ENCODE assay signal across 11 cellular contexts in the genomic region with DNA sequence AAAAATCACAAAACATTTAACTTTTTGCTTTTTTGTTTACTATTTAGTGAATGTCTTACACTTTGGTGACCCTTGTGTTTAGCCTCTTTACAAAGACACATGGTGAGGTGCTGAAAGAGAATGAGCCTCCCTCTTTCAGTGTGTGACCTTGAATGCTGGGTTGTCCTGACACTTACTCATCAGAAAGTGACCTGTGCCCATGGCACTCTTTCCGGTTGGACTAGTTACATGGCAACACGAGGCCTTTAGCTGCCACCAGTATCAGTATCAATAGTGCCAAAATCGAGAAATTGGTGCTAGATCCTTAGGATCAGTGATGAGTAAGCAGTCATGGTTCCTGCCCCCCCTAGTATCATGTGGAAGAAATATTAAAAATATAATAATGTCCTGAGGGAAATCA. TPM values are rescaled to one million over a fixed set of nuclear protein-coding genes. Genes with fewer than 3 reads are reported as not detected.
DNase-seq lines count a peak whose midpoint lies in the region; ATAC-seq and TF ChIP-seq lines count a peak whose summit lies in the region.
"Had no signal": no experiment of that assay in that cellular context is flagged by ENCODE, and none has a peak within 500 bp of the region (broad histone marks: within the 10 kb centered on the region; RNA-seq: fewer than 3 reads in every experiment).

No MANE protein-coding gene starts in this region.

- H3K4me3 Mint-ChIP-seq in activated T-helper 2 cell treated with anti-CD3 and anti-CD28 coated beads, Interferon-gamma antibody, Interleukin-2, Interleukin-4, amounts not matched to agents 10 μg/mL and 5 μg/mL and 100 μg/mL, durations not matched to agents 14 hours and 24 hours and 36 hours (ENCODE audit: low read depth), result peak overlapping the region; percentile 17
- peak overlapping the region in 6 of 10 donors; percentile 14 to 64 (median 27) for H3K4me3 Mint-ChIP-seq in naive thymus-derived CD4-positive, alpha-beta T cell

- H3K4me1 ChIP-seq in left ventricle myocardium inferior (peaks cover 42% of the 10 kb centered on the region), vagina (peaks cover 29% of the 10 kb centered on the region)
- H3K4me1 ChIP-seq in naive thymus-derived CD4-positive, alpha-beta T cell (ENCODE audit: control insufficient read depth in 2 of 2, insufficient read depth in 2 of 2, low read length in 2 of 2), result peaks cover 5 to 7% of the 10 kb centered on the region in 2 donors

- H3K27me3 Mint-ChIP-seq in activated T-helper 2 cell treated with anti-CD3 and anti-CD28 coated beads, Interferon-gamma antibody, Interleukin-2, Interleukin-4, amounts not matched to agents 10 μg/mL and 5 μg/mL and 100 μg/mL, durations not matched to agents 14 hours and 24 hours and 36 hours (ENCODE audit: low read depth), result no peaks in the 10 kb centered on the region
- H3K27me3 Mint-ChIP-seq in naive thymus-derived CD4-positive, alpha-beta T cell, result no peaks in the 10 kb centered on the region

- H3K36me3 ChIP-seq in left ventricle myocardium inferior (peaks cover 12% of the 10 kb centered on the region), vagina (peaks cover 0 to 7% of the 10 kb centered on the region in 2 donors)
- H3K36me3 ChIP-seq in naive thymus-derived CD4-positive, alpha-beta T cell (ENCODE audit: control insufficient read depth in 2 of 3, insufficient read depth in 3 of 3, low read length in 3 of 3), result peaks cover 0 to 9% (median 0%) of the 10 kb centered on the region in 3 experiments

- H3K36me3 Mint-ChIP-seq in activated T-helper 2 cell treated with anti-CD3 and anti-CD28 coated beads, Interferon-gamma antibody, Interleukin-2, Interleukin-4, amounts not matched to agents 10 μg/mL and 5 μg/mL and 100 μg/mL, durations not matched to agents 14 hours and 24 hours and 36 hours (ENCODE audit: low read depth), result peaks cover 15% of the 10 kb centered on the region
- H3K36me3 Mint-ChIP-seq in naive thymus-derived CD4-positive, alpha-beta T cell, result peaks cover 0 to 3% (median 0%) of the 10 kb centered on the region in 5 donors

- no peak for ATAC-seq in Right ventricle myocardium superior (ENCODE audit: poor library complexity)
- no peak for ATAC-seq in naive thymus-derived CD4-positive, alpha-beta T cell
- no peak for ATAC-seq in HG02798 (IDR thresholded peaks at IDR 0.05; ENCODE audit: poor library complexity, unreplicated experiment)
- no peak for ATAC-seq in GM18909 (IDR thresholded peaks at IDR 0.05; ENCODE audit: poor library complexity, unreplicated experiment)

- no peaks in the 10 kb centered on the region for H3K9me3 Mint-ChIP-seq in activated T-helper 2 cell treated with anti-CD3 and anti-CD28 coated beads, Interferon-gamma antibody, Interleukin-2, Interleukin-4, amounts not matched to agents 10 μg/mL and 5 μg/mL and 100 μg/mL, durations not matched to agents 14 hours and 24 hours and 36 hours
- no peaks in the 10 kb centered on the region for H3K9me3 Mint-ChIP-seq in naive thymus-derived CD4-positive, alpha-beta T cell

- H3K9me3 ChIP-seq in left ventricle myocardium inferior (replicated peaks) (no peaks in the 10 kb centered on the region), vagina (no peaks in the 10 kb centered on the region)
- no peaks in the 10 kb centered on the region for H3K9me3 ChIP-seq in naive thymus-derived CD4-positive, alpha-beta T cell (ENCODE audit: control insufficient read depth in 2 of 3, low read length in 3 of 3)
- H3K9me3 ChIP-seq: body of pancreas had no signal

- H3K4me3 ChIP-seq in left ventricle myocardium inferior, result no peak overlapping the region
- no peak overlapping the region for H3K4me3 ChIP-seq in naive thymus-derived CD4-positive, alpha-beta T cell (ENCODE audit: low read length)
- H3K4me3 ChIP-seq in vagina, result no peak overlapping the region
- H3K4me3 ChIP-seq: body of pancreas had no signal

- peak overlapping the region; percentile 25 for H3K27ac ChIP-seq in left ventricle myocardium inferior (replicated peaks)
- no peak overlapping the region for H3K27ac ChIP-seq in naive thymus-derived CD4-positive, alpha-beta T cell (ENCODE audit: low read depth, low read length)
- peak overlapping the region; percentile 14 for H3K27ac ChIP-seq in vagina

- intact Hi-C loops in left ventricle myocardium inferior (cut with micrococcal nuclease) (loop anchor here (5.0 kb wide), 1 partner anchor 215 kb away; no protein-coding TSS in a partner anchor), Right ventricle myocardium superior (cut with DNase I) (loop anchor here (5.0 kb wide), 1 partner anchor 215 kb away; no protein-coding TSS in a partner anchor), vagina (cut with DNase I) (loop anchor here (2.0 to 10.0 kb wide), 3 partner anchors 153 to 220 kb away; partner anchors contain the start of gene PRPH2)
- intact Hi-C loops in activated T-helper 2 cell treated with anti-CD3 and anti-CD28 coated beads, Interferon-gamma antibody, Interleukin-2, Interleukin-4, amounts not matched to agents 10 μg/mL and 5 μg/mL and 100 μg/mL, durations not matched to agents 14 hours and 24 hours and 36 hours (cut with micrococcal nuclease), result loop anchor here (1.0 to 2.0 kb wide), 2 partner anchors 216 to 315 kb away; no protein-coding TSS in a partner anchor
- intact Hi-C loops in naive thymus-derived CD4-positive, alpha-beta T cell (cut with micrococcal nuclease), result loop anchor here (1.0 to 5.0 kb wide), 4 partner anchors 151 to 425 kb away; partner anchors contain the start of gene TRERF1 (in 1 of the 2)

- CTCF ChIA-PET in naive thymus-derived CD4-positive, alpha-beta T cell (lab: Charles Lee), result interaction anchor here (0.8 to 5.3 kb wide), 3 partner anchors 133 to 220 kb away, joined by 3 to 50 read pairs (median 3); no protein-coding TSS in a partner anchor

- TF ChIP-seq CTCF in left ventricle myocardium inferior (IDR thresholded peaks at IDR 0.05; ENCODE audit: borderline replicate concordance) (no peak), vagina (IDR thresholded peaks at IDR 0.05) (no peak)

- DNase-seq in left ventricle myocardium inferior (no peak), Right ventricle myocardium superior (no peak), vagina (ENCODE audit: extremely low spot score in 2 of 2) (no peak), DMS153 treated with DMSO at 0.1 percent for 48 hours (lab: John Stamatoyannopoulos, UW; ENCODE audit: unreplicated experiment) (no peak)
- no peak for DNase-seq in activated T-helper 2 cell treated with anti-CD3 and anti-CD28 coated beads, Interferon-gamma antibody, Interleukin-2, Interleukin-4, amounts not matched to agents 10 μg/mL and 5 μg/mL and 100 μg/mL, durations not matched to agents 14 hours and 24 hours and 36 hours (ENCODE audit: low spot score)
- peak in 1 of 9 donors; percentile 13 for DNase-seq in naive thymus-derived CD4-positive, alpha-beta T cell

- peaks cover 2% of the 10 kb centered on the region for H3K4me1 Mint-ChIP-seq in activated T-helper 2 cell treated with anti-CD3 and anti-CD28 coated beads, Interferon-gamma antibody, Interleukin-2, Interleukin-4, amounts not matched to agents 10 μg/mL and 5 μg/mL and 100 μg/mL, durations not matched to agents 14 hours and 24 hours and 36 hours (ENCODE audit: low read depth)
- peaks cover 0 to 27% (median 16%) of the 10 kb centered on the region in 7 donors for H3K4me1 Mint-ChIP-seq in naive thymus-derived CD4-positive, alpha-beta T cell

- H3K27ac Mint-ChIP-seq in activated T-helper 2 cell treated with anti-CD3 and anti-CD28 coated beads, Interferon-gamma antibody, Interleukin-2, Interleukin-4, amounts not matched to agents 10 μg/mL and 5 μg/mL and 100 μg/mL, durations not matched to agents 14 hours and 24 hours and 36 hours, result no peak overlapping the region
- H3K27ac Mint-ChIP-seq in naive thymus-derived CD4-positive, alpha-beta T cell, result peak overlapping the region in 7 of 9 donors; percentile 8 to 77 (median 52)

- POLR2A ChIA-PET in naive thymus-derived CD4-positive, alpha-beta T cell (lab: Charles Lee), result interaction anchor here (0.6 to 6.3 kb wide), 13 partner anchors 13 to 1053 kb away, joined by 3 to 101 read pairs (median 7); partner anchors contain the start of gene BICRAL

- TF ChIP-seq POLR2A in vagina (IDR thresholded peaks at IDR 0.05), result no peak

- H3K27me3 ChIP-seq in left ventricle myocardium inferior (ENCODE audit: low read depth) (no peaks in the 10 kb centered on the region), vagina (no peaks in the 10 kb centered on the region)
- no peaks in the 10 kb centered on the region for H3K27me3 ChIP-seq in naive thymus-derived CD4-positive, alpha-beta T cell (ENCODE audit: control insufficient read depth in 2 of 2, insufficient read depth in 2 of 2, low read length in 2 of 2)
- H3K27me3 ChIP-seq: body of pancreas had no signal

RNA-seq across cellular contexts. Expression of gene RPL7L1, which starts 1.7 kb away (rescaled TPM):
- total RNA-seq in left ventricle myocardium inferior (42.2 TPM), Right ventricle myocardium superior (39.5 TPM), vagina (55.7 TPM)
- total RNA-seq in activated T-helper 2 cell treated with anti-CD3 and anti-CD28 coated beads, Interferon-gamma antibody, Interleukin-2, Interleukin-4, amounts not matched to agents 10 μg/mL and 5 μg/mL and 100 μg/mL, durations not matched to agents 14 hours and 24 hours and 36 hours, result 149 and 151 TPM in 2 replicates
- 10 to 100 TPM; 65.6 to 91.7 (median 78.1) TPM for total RNA-seq in naive thymus-derived CD4-positive, alpha-beta T cell
- 10 to 100 TPM; 71.4 to 90.7 TPM for polyA plus RNA-seq in naive thymus-derived CD4-positive, alpha-beta T cell

RNA-seq across cellular contexts. Expression of gene PTCRA, which starts 38.2 kb away (rescaled TPM):
- total RNA-seq in left ventricle myocardium inferior, result not detected
- total RNA-seq in Right ventricle myocardium superior, result not detected
- total RNA-seq in activated T-helper 2 cell treated with anti-CD3 and anti-CD28 coated beads, Interferon-gamma antibody, Interleukin-2, Interleukin-4, amounts not matched to agents 10 μg/mL and 5 μg/mL and 100 μg/mL, durations not matched to agents 14 hours and 24 hours and 36 hours, result not detected in 2 replicates
- total RNA-seq in naive thymus-derived CD4-positive, alpha-beta T cell, result under 1 TPM in 2 of 5 experiments, not detected in 3; 0.56 to 0.93 TPM
- not detected for polyA plus RNA-seq in naive thymus-derived CD4-positive, alpha-beta T cell
- not detected for total RNA-seq in vagina
- total RNA-seq: body of pancreas; T-helper 1 cell treated with Interleukin-12 subunit alpha and Interleukin-12 subunit beta and Interleukin-4 antibody, amounts not matched to agents 30 ng/mL and 1 ng/mL, for 36 hours had no signal
- polyA plus RNA-seq: BJ had no signal

RNA-seq across cellular contexts. Expression of gene CNPY3, which starts 51.6 kb away (rescaled TPM):
- 20.1 TPM for total RNA-seq in left ventricle myocardium inferior
- 20.6 TPM for total RNA-seq in Right ventricle myocardium superior
- 51.3 and 53.1 TPM in 2 replicates for total RNA-seq in activated T-helper 2 cell treated with anti-CD3 and anti-CD28 coated beads, Interferon-gamma antibody, Interleukin-2, Interleukin-4, amounts not matched to agents 10 μg/mL and 5 μg/mL and 100 μg/mL, durations not matched to agents 14 hours and 24 hours and 36 hours
- 10 to 100 TPM; 58.6 to 98.9 (median 87.4) TPM for total RNA-seq in naive thymus-derived CD4-positive, alpha-beta T cell
- polyA plus RNA-seq in naive thymus-derived CD4-positive, alpha-beta T cell, result 100 to 1,000 TPM in 1 of 2 donors, 10 to 100 TPM in 1; 92.7 to 134 TPM
- total RNA-seq in vagina, result 30.2 TPM
